Comparison of ENCODE assay signal across 8 cellular contexts in genomic region chr17:31524926-31525800, GRCh38.
DNase-seq lines count a peak whose midpoint lies in the region; ATAC-seq, FAIRE-seq and TF ChIP-seq lines count a peak whose summit lies in the region.

No MANE protein-coding gene starts in this region.

- intact Hi-C loops in left colon (cut with DNase I, micrococcal nuclease), result loop anchor here (5.0 kb wide), 1 partner anchor 88 kb away; no protein-coding TSS in a partner anchor

- H3K4me3 ChIP-seq in AG04449 (ENCODE audit: low read depth, low read length), result no peak overlapping the region

- ATAC-seq in left colon, result peak; percentile 86
- no peak for ATAC-seq in GM21423 (IDR thresholded peaks at IDR 0.05; ENCODE audit: unreplicated experiment)

- CTCF ChIA-PET in AG04449 (lab: Yijun Ruan, JAX), result interaction anchor here (0.9 to 10.3 kb wide), 30 partner anchors 9 to 376 kb away, joined by 3 to 196 read pairs (median 5); partner anchors contain the start of gene UTP6

- POLR2A ChIA-PET in AG04449 (lab: Yijun Ruan, JAX), result no interaction called here

- FAIRE-seq in GM19239 (lab: Jason Lieb, UNC), result peak; percentile 97

- TF ChIP-seq CTCF in AG04449 (IDR thresholded peaks at IDR 0.05; ENCODE audit: insufficient read depth, low read length, missing control alignments), result peak; percentile 89

- peak; percentile 80 for DNase-seq in AG04449 (ENCODE audit: low read depth, low spot score)
- peak; percentile 93 for DNase-seq in GM19239 (ENCODE audit: insufficient read length, low spot score)
- peak; percentile 60 for DNase-seq in NCI-H2171 (lab: John Stamatoyannopoulos, UW)
- DNase-seq in activated CD4-positive, alpha-beta T cell treated with anti-CD3 and anti-CD28 coated beads for 24 hours (ENCODE audit: low read depth in 2 of 2), result peak; percentile 91 to 92
- peak; percentile 74 for DNase-seq in central memory CD4-positive, alpha-beta T cell
- peak; percentile 76 to 96 for DNase-seq in left colon
- peak; percentile 76 for DNase-seq in stimulated activated CD4-positive, alpha-beta T cell treated with anti-CD3 and anti-CD28 coated beads, Interleukin-2, amount 100 ng/mL, for 4 hours (ENCODE audit: low read depth)
